In genomic region chr6:115821798-115822197, GRCh38 we compare ENCODE assay signal across 7 cellular contexts.
"Had no signal": no experiment of that assay in that cellular context is flagged by ENCODE, and none has a peak within 500 bp of the region (broad histone marks: within the 10 kb centered on the region; RNA-seq: fewer than 3 reads in every experiment).

No MANE protein-coding gene starts in this region.

- H3K4me2 ChIP-seq: GM23338 had no signal

- FAIRE-seq: H1, H54, HTR-8/SVneo had no signal

- H3K4me1 Mint-ChIP-seq: IgD-negative memory B cell had no signal

- H3K4me3 Mint-ChIP-seq: GM23338, H9, IgD-negative memory B cell had no signal

- H2AFZ ChIP-seq: GM23338 had no signal

- H3K4me3 ChIP-seq: GM23338 had no signal

- DNase-seq: H9, HCEC 1CT had no signal

- ATAC-seq: GM23338 had no signal

- H3K27ac Mint-ChIP-seq: GM23338, H9, IgD-negative memory B cell had no signal
